In the genomic region with DNA sequence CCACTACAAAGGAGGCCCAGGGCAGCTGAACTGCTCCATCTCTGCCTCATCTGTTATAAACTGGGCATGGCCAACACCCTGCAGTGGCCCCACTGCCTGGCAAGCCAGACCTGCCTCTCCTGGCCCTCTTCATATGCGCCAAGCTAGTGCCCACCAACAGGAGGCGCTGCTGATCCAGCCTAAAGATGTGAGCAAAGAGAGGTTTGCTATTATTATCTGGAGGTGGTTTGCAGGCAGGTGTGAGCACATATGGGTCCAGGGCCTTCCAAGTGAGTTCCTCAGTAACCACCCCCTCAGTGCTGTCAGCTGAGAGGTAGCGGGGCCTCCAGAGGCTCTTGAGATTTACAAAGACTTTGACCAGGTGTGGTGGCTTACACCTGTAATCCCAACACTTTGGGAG, we compare ENCODE assay signal across 8 cellular contexts.
DNase-seq lines count a peak whose midpoint lies in the region; TF ChIP-seq lines count a peak whose summit lies in the region.

No MANE protein-coding gene starts in this region.

- H4K20me1 ChIP-seq in KMS-11 (ENCODE audit: insufficient read depth), result no peaks in the 10 kb centered on the region

- H3K36me3 ChIP-seq in KMS-11 (ENCODE audit: insufficient read depth), result no peaks in the 10 kb centered on the region

- no peak overlapping the region for H2AFZ ChIP-seq in KMS-11 (ENCODE audit: low read depth)

- H3K79me2 ChIP-seq in KMS-11 (ENCODE audit: insufficient read depth, low read depth), result no peaks in the 10 kb centered on the region

- H3K27me3 ChIP-seq in KMS-11 (ENCODE audit: insufficient read depth, low read depth), result no peaks in the 10 kb centered on the region

- H3K4me2 ChIP-seq in KMS-11, result 0 out of 2 replicates have a peak overlapping the region, but pooled peaks have one; percentile 94

- no peak overlapping the region for H3K4me3 ChIP-seq in AG10803 (ENCODE audit: low read length)
- no peak overlapping the region for H3K4me3 ChIP-seq in KMS-11 (IDR thresholded peaks at IDR 0.05; ENCODE audit: insufficient read depth, low read depth, low read length)
- no peak overlapping the region for H3K4me3 ChIP-seq in fibroblast of villous mesenchyme (ENCODE audit: low read depth, low read length)

- TF ChIP-seq CTCF in AG10803 (conservative IDR thresholded peaks at IDR 0.05; ENCODE audit: low read length) (peak; percentile 38), KMS-11 (conservative IDR thresholded peaks at IDR 0.05; ENCODE audit: low read depth, low read length) (peak; percentile 76), fibroblast of villous mesenchyme (IDR thresholded peaks at IDR 0.05; ENCODE audit: insufficient read depth, low read depth, low read length) (peak; percentile 53)

- DNase-seq in AG10803 (ENCODE audit: low read depth) (no peak), fibroblast of villous mesenchyme (ENCODE audit: low read depth) (no peak), NCI-H1694 (lab: John Stamatoyannopoulos, UW) (no peak), SHP77 treated with DMSO at 0.1 percent for 48 hours (lab: John Stamatoyannopoulos, UW) (no peak), DMS79 treated with DMSO at 0.1 percent for 48 hours (lab: John Stamatoyannopoulos, UW) (no peak)
- DNase-seq in activated CD8-positive, alpha-beta memory T cell treated with anti-CD3 and anti-CD28 coated beads, Interleukin-2, amount 50 U/mL, for 1 hour (ENCODE audit: extremely low read depth), result peak; percentile 24
- peak; percentile 45 for DNase-seq in stimulated activated CD8-positive, alpha-beta memory T cell treated with anti-CD3 and anti-CD28 coated beads, Interleukin-12 subunit alpha, Interleukin-12 subunit beta, amount 100 ng/mL, for 24 hours (ENCODE audit: extremely low read depth)

- H3K4me1 ChIP-seq in KMS-11 (ENCODE audit: low read depth, poor library complexity, severe bottlenecking), result peaks cover 49% of the 10 kb centered on the region

- H3K27ac ChIP-seq in KMS-11, result peak overlapping the region; percentile 72

- H3K9ac ChIP-seq in KMS-11, result no peak overlapping the region

Comparison
In these comparisons a context has a peak if more than half of its experiments do, and no peak if none do; other contexts are left out.
1. DNase-seq: peak in activated CD8-positive, alpha-beta memory T cell treated with anti-CD3 and anti-CD28 coated beads, Interleukin-2, amount 50 U/mL, for 1 hour (single experiment) and stimulated activated CD8-positive, alpha-beta memory T cell treated with anti-CD3 and anti-CD28 coated beads, Interleukin-12 subunit alpha, Interleukin-12 subunit beta, amount 100 ng/mL, for 24 hours (single experiment); none in AG10803 (single experiment), fibroblast of villous mesenchyme (single experiment), NCI-H1694 (single experiment), SHP77 treated with DMSO at 0.1 percent for 48 hours (single experiment) and DMS79 treated with DMSO at 0.1 percent for 48 hours (single experiment).
2. Peak in every context shown above with its lines, with median percentiles within 50 percentile points of each other: CTCF ChIP-seq.